1 cellular context compared by ENCODE assay signal in genomic region chr1:67479146-67479891, GRCh38.
TF ChIP-seq lines count a peak whose summit lies in the region.

No MANE protein-coding gene starts in this region.

TF ChIP-seq in K562, 482 proteins besides CTCF, POLR2A, EP300 and RAD21 (continued from another document and continues in another):
- TF ChIP-seq MXD1 (CRISPR knock-in tag; IDR thresholded peaks at IDR 0.05; ENCODE audit: borderline replicate concordance, poor library complexity, severe bottlenecking): peak; percentile 34
- TF ChIP-seq SMARCA4 (IDR thresholded peaks at IDR 0.05): peak; percentile 81
- no peak for TF ChIP-seq ZNF274 (IDR thresholded peaks at IDR 0.05; ENCODE audit: borderline replicate concordance, low read depth, low read length)
- no peak for TF ChIP-seq ETV1 (tag; conservative IDR thresholded peaks at IDR 0.05; ENCODE audit: low read depth)
- TF ChIP-seq SFPQ (IDR thresholded peaks at IDR 0.05; ENCODE audit: low read depth, low read length): no peak
- TF ChIP-seq BRF2 (IDR thresholded peaks at IDR 0.05; ENCODE audit: borderline replicate concordance, insufficient read depth, insufficient read length): no peak
- no peak for TF ChIP-seq ELK1 (CRISPR knock-in tag; IDR thresholded peaks at IDR 0.05)
- no peak for TF ChIP-seq HDAC8 (tag; IDR thresholded peaks at IDR 0.05)
- peak; percentile 76 for TF ChIP-seq ZNF384 (IDR thresholded peaks at IDR 0.05; ENCODE audit: low read depth, low read length)
- peak; percentile 85 for TF ChIP-seq MXI1 (IDR thresholded peaks at IDR 0.05; ENCODE audit: low read depth, low read length)
- TF ChIP-seq DACH1 (IDR thresholded peaks at IDR 0.05; ENCODE audit: partially characterized antibody): peak; percentile 75
- TF ChIP-seq ZNF592 (IDR thresholded peaks at IDR 0.05): peak; percentile 90
- no peak for TF ChIP-seq ZNF408 (CRISPR knock-in tag; IDR thresholded peaks at IDR 0.05; ENCODE audit: low read depth)
- TF ChIP-seq MCM7 (IDR thresholded peaks at IDR 0.05): no peak
- 0 out of 2 replicates have a peak, but pooled peaks have one; percentile 44 for TF ChIP-seq E2F1 (CRISPR knock-in tag; IDR thresholded peaks at IDR 0.05)
- peak; percentile 51 to 77; a peak in 3 of 4 replicates for TF ChIP-seq TRIM24 (IDR thresholded peaks at IDR 0.05)
- TF ChIP-seq THAP12 (CRISPR knock-in tag; IDR thresholded peaks at IDR 0.05): no peak
- peak; percentile 38; the same call in 1 of the 2 replicates for TF ChIP-seq CREB3L1 (IDR thresholded peaks at IDR 0.05; ENCODE audit: borderline replicate concordance, low read depth)
- TF ChIP-seq ZNF175 (CRISPR knock-in tag; IDR thresholded peaks at IDR 0.05; ENCODE audit: low read depth): no peak
- no peak for TF ChIP-seq CTCFL (IDR thresholded peaks at IDR 0.05; ENCODE audit: borderline replicate concordance, insufficient read depth, low read depth, low read length, poor library complexity, severe bottlenecking)
- TF ChIP-seq KDM4B (IDR thresholded peaks at IDR 0.05; ENCODE audit: borderline replicate concordance in 2 of 2, low read depth in 1 of 2): no peak
- TF ChIP-seq TAF7 (tag; IDR thresholded peaks at IDR 0.05): no peak
- no peak for TF ChIP-seq ZNF232 (CRISPR knock-in tag; IDR thresholded peaks at IDR 0.05)
- TF ChIP-seq ELK3 (CRISPR knock-in tag; IDR thresholded peaks at IDR 0.05): no peak
- TF ChIP-seq ZBTB17 (CRISPR knock-in tag; IDR thresholded peaks at IDR 0.05): no peak
- no peak for TF ChIP-seq PPARD (CRISPR knock-in tag; IDR thresholded peaks at IDR 0.05)
- TF ChIP-seq TBL1XR1 (IDR thresholded peaks at IDR 0.05; ENCODE audit: low read length in 2 of 2): peak; percentile 19 to 47; a peak in 1 of 4 replicates
- peak; percentile 75 to 93 for TF ChIP-seq E2F6 (IDR thresholded peaks at IDR 0.05; ENCODE audit: borderline replicate concordance in 1 of 2, extremely low read depth in 1 of 2, insufficient read depth in 1 of 2, insufficient read length in 1 of 2, low read depth in 1 of 2, low read length in 1 of 2, poor library complexity in 1 of 2, severe bottlenecking in 1 of 2)
- no peak for TF ChIP-seq TFAM (CRISPR knock-in tag; conservative IDR thresholded peaks at IDR 0.05)
- peak; percentile 71; a peak in 2 of 4 replicates for TF ChIP-seq ARNT (IDR thresholded peaks at IDR 0.05)
- no peak for TF ChIP-seq RBM14 (IDR thresholded peaks at IDR 0.05; ENCODE audit: borderline replicate concordance, insufficient read depth, low read depth, low read length)
- TF ChIP-seq MAFK (IDR thresholded peaks at IDR 0.05; ENCODE audit: low read length): peak; percentile 25; the same call in 1 of the 2 replicates
- no peak for TF ChIP-seq CREB3 (tag; conservative IDR thresholded peaks at IDR 0.05; ENCODE audit: low read depth)
- no peak for TF ChIP-seq KAT8 (IDR thresholded peaks at IDR 0.05; ENCODE audit: low read depth)
- TF ChIP-seq ETV6 (IDR thresholded peaks at IDR 0.05; ENCODE audit: borderline replicate concordance in 1 of 2, low read depth in 2 of 2, low read length in 1 of 2): no peak
- TF ChIP-seq ETV6 (CRISPR knock-in tag; IDR thresholded peaks at IDR 0.05; ENCODE audit: borderline replicate concordance): no peak
- TF ChIP-seq EP400 (IDR thresholded peaks at IDR 0.05): peak; percentile 81
- peak; percentile 55; the same call in 1 of the 2 replicates for TF ChIP-seq FOSL1 (tag; conservative IDR thresholded peaks at IDR 0.05)
- no peak for TF ChIP-seq HSF4 (CRISPR knock-in tag; IDR thresholded peaks at IDR 0.05; ENCODE audit: borderline replicate concordance)
- no peak for TF ChIP-seq POLR2B (IDR thresholded peaks at IDR 0.05; ENCODE audit: low read depth, partially characterized antibody)
- TF ChIP-seq ZNF699 (CRISPR knock-in tag; IDR thresholded peaks at IDR 0.05; ENCODE audit: insufficient replicate concordance): no peak
- TF ChIP-seq ZNF75A (CRISPR knock-in tag; IDR thresholded peaks at IDR 0.05): no peak
- no peak for TF ChIP-seq TSC22D4 (tag; IDR thresholded peaks at IDR 0.05)
- TF ChIP-seq TCF7 (IDR thresholded peaks at IDR 0.05; ENCODE audit: borderline replicate concordance): no peak
